ENCODE assay signal across 1 cellular context in genomic region chr1:216809649-216810048, GRCh38.
TF ChIP-seq lines count a peak whose summit lies in the region.

No MANE protein-coding gene starts in this region.

TF ChIP-seq in GM23338, 12 proteins besides CTCF, POLR2A, EP300 and RAD21:
- TF ChIP-seq ZNF114 (CRISPR knock-in tag; IDR thresholded peaks at IDR 0.05) (no peak), EZH2 (IDR thresholded peaks at IDR 0.05; ENCODE audit: low read depth, unreplicated experiment) (no peak), ETS1 (IDR thresholded peaks at IDR 0.05) (no peak), EZH2phosphoT487 (IDR thresholded peaks at IDR 0.05; ENCODE audit: unreplicated experiment) (no peak), POLR2AphosphoS5 (IDR thresholded peaks at IDR 0.05; ENCODE audit: low read depth) (no peak), CREB1 (CRISPR knock-in tag; IDR thresholded peaks at IDR 0.05; ENCODE audit: low read depth) (no peak), STAT1 (IDR thresholded peaks at IDR 0.05; ENCODE audit: unreplicated experiment) (no peak), NANOG (IDR thresholded peaks at IDR 0.05; ENCODE audit: borderline replicate concordance) (no peak), JUNB (IDR thresholded peaks at IDR 0.05; ENCODE audit: unreplicated experiment) (no peak), REST (IDR thresholded peaks at IDR 0.05; ENCODE audit: unreplicated experiment) (no peak), ZNF331 (CRISPR knock-in tag; IDR thresholded peaks at IDR 0.05; ENCODE audit: low read depth) (no peak)
- TF ChIP-seq, protein P1, sequence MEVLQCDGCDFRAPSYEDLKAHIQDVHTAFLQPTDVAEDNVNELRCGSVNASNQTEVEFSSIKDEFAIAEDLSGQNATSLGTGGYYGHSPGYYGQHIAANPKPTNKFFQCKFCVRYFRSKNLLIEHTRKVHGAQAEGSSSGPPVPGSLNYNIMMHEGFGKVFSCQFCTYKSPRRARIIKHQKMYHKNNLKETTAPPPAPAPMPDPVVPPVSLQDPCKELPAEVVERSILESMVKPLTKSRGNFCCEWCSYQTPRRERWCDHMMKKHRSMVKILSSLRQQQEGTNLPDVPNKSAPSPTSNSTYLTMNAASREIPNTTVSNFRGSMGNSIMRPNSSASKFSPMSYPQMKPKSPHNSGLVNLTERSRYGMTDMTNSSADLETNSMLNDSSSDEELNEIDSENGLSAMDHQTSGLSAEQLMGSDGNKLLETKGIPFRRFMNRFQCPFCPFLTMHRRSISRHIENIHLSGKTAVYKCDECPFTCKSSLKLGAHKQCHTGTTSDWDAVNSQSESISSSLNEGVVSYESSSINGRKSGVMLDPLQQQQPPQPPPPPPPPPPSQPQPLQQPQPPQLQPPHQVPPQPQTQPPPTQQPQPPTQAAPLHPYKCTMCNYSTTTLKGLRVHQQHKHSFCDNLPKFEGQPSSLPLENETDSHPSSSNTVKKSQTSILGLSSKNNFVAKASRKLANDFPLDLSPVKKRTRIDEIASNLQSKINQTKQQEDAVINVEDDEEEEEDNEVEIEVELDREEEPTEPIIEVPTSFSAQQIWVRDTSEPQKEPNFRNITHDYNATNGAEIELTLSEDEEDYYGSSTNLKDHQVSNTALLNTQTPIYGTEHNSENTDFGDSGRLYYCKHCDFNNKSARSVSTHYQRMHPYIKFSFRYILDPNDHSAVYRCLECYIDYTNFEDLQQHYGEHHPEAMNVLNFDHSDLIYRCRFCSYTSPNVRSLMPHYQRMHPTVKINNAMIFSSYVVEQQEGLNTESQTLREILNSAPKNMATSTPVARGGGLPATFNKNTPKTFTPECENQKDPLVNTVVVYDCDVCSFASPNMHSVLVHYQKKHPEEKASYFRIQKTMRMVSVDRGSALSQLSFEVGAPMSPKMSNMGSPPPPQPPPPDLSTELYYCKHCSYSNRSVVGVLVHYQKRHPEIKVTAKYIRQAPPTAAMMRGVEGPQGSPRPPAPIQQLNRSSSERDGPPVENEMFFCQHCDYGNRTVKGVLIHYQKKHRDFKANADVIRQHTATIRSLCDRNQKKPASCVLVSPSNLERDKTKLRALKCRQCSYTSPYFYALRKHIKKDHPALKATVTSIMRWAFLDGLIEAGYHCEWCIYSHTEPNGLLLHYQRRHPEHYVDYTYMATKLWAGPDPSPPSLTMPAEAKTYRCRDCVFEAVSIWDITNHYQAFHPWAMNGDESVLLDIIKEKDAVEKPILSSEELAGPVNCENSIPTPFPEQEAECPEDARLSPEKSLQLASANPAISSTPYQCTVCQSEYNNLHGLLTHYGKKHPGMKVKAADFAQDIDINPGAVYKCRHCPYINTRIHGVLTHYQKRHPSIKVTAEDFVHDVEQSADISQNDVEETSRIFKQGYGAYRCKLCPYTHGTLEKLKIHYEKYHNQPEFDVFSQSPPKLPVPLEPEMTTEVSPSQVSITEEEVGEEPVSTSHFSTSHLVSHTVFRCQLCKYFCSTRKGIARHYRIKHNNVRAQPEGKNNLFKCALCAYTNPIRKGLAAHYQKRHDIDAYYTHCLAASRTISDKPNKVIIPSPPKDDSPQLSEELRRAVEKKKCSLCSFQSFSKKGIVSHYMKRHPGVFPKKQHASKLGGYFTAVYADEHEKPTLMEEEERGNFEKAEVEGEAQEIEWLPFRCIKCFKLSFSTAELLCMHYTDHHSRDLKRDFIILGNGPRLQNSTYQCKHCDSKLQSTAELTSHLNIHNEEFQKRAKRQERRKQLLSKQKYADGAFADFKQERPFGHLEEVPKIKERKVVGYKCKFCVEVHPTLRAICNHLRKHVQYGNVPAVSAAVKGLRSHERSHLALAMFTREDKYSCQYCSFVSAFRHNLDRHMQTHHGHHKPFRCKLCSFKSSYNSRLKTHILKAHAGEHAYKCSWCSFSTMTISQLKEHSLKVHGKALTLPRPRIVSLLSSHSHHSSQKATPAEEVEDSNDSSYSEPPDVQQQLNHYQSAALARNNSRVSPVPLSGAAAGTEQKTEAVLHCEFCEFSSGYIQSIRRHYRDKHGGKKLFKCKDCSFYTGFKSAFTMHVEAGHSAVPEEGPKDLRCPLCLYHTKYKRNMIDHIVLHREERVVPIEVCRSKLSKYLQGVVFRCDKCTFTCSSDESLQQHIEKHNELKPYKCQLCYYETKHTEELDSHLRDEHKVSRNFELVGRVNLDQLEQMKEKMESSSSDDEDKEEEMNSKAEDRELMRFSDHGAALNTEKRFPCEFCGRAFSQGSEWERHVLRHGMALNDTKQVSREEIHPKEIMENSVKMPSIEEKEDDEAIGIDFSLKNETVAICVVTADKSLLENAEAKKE (CRISPR knock-in tag; IDR thresholded peaks at IDR 0.05) = no peak
